Comparison of ENCODE assay signal across 1 cellular context in genomic region chr20:47276856-47277541, GRCh38.
TF ChIP-seq lines count a peak whose summit lies in the region.

No MANE protein-coding gene starts in this region.

TF ChIP-seq in GM23338, 12 proteins besides CTCF, POLR2A, EP300 and RAD21 (continued from another document):
- TF ChIP-seq REST (IDR thresholded peaks at IDR 0.05; ENCODE audit: unreplicated experiment) (no peak), JUNB (IDR thresholded peaks at IDR 0.05; ENCODE audit: unreplicated experiment) (no peak), EZH2phosphoT487 (IDR thresholded peaks at IDR 0.05; ENCODE audit: unreplicated experiment) (no peak), CREB1 (CRISPR knock-in tag; IDR thresholded peaks at IDR 0.05; ENCODE audit: low read depth) (no peak), ZNF331 (CRISPR knock-in tag; IDR thresholded peaks at IDR 0.05; ENCODE audit: low read depth) (no peak)
